ENCODE assay signal across 21 cellular contexts in genomic region chr21:31911138-31911907, GRCh38. TPM values are rescaled to one million over a fixed set of nuclear protein-coding genes. Genes with fewer than 3 reads are reported as not detected.
DNase-seq lines count a peak whose midpoint lies in the region; ATAC-seq and TF ChIP-seq lines count a peak whose summit lies in the region.
"Had no signal": no experiment of that assay in that cellular context is flagged by ENCODE, and none has a peak within 500 bp of the region (broad histone marks: within the 10 kb centered on the region; RNA-seq: fewer than 3 reads in every experiment).

No MANE protein-coding gene starts in this region.

- peak; percentile 76; the same call in 2 of the 3 replicates for ATAC-seq in RWPE2 (ENCODE audit: low read depth)
- no peak for ATAC-seq in GM21526 (IDR thresholded peaks at IDR 0.05; ENCODE audit: low FRiP score, unreplicated experiment)
- ATAC-seq: activated CD4-positive, alpha-beta T cell treated with anti-CD3 and anti-CD28 coated beads for 36 hours had no signal

- H3K27ac Mint-ChIP-seq in Calu3 (ENCODE audit: unreplicated experiment): no peak overlapping the region
- H3K27ac Mint-ChIP-seq: activated CD4-positive, alpha-beta T cell treated with anti-CD3 and anti-CD28 coated beads for 36 hours; activated naive CD4-positive, alpha-beta T cell treated with anti-CD3 and anti-CD28 coated beads for 36 hours had no signal

- no peak overlapping the region for H3K27ac ChIP-seq in RWPE2 (ENCODE audit: poor library complexity, severe bottlenecking)
- H3K27ac ChIP-seq: brain microvascular endothelial cell, dorsolateral prefrontal cortex, sigmoid colon, upper lobe of left lung had no signal

- H3K9me3 Mint-ChIP-seq in Calu3 (ENCODE audit: low read depth, unreplicated experiment): no peaks in the 10 kb centered on the region
- H3K9me3 Mint-ChIP-seq: activated naive CD4-positive, alpha-beta T cell treated with anti-CD3 and anti-CD28 coated beads for 36 hours had no signal

- H3K27me3 Mint-ChIP-seq in Calu3 (ENCODE audit: unreplicated experiment): no peaks in the 10 kb centered on the region

- TF ChIP-seq CTCF in AG09309 (IDR thresholded peaks at IDR 0.05; ENCODE audit: control insufficient read depth, insufficient read depth, low read depth, low read length, missing control alignments): no peak
- TF ChIP-seq CTCF in RWPE2 (IDR thresholded peaks at IDR 0.05; ENCODE audit: poor library complexity, severe bottlenecking): no peak
- TF ChIP-seq CTCF in foreskin fibroblast (IDR thresholded peaks at IDR 0.05; ENCODE audit: low read depth, low read length): no peak
- TF ChIP-seq CTCF in Calu3 (IDR thresholded peaks at IDR 0.05; ENCODE audit: unreplicated experiment): no peak

- H3K4me1 Mint-ChIP-seq in Calu3 (ENCODE audit: low read depth, unreplicated experiment): peaks cover 16% of the 10 kb centered on the region
- H3K4me1 Mint-ChIP-seq: activated CD4-positive, alpha-beta T cell treated with anti-CD3 and anti-CD28 coated beads for 36 hours had no signal

- CTCF ChIA-PET in Calu3 (lab: Charles Lee): no interaction called here

- H3K4me3 ChIP-seq in AG09309 (ENCODE audit: control insufficient read depth, low read depth, low read length) (no peak overlapping the region), RWPE2 (ENCODE audit: severe bottlenecking) (no peak overlapping the region), foreskin fibroblast (ENCODE audit: low read depth in 1 of 2, low read length in 2 of 2) (no peak overlapping the region)
- H3K4me3 ChIP-seq: dorsolateral prefrontal cortex, sigmoid colon, upper lobe of left lung had no signal

- no peaks in the 10 kb centered on the region for H3K4me1 ChIP-seq in RWPE2 (ENCODE audit: insufficient read depth, poor library complexity, severe bottlenecking)
- H3K4me1 ChIP-seq: upper lobe of left lung had no signal

- peaks cover 6% of the 10 kb centered on the region for H3K36me3 Mint-ChIP-seq in Calu3 (ENCODE audit: insufficient read depth, unreplicated experiment)

- H3K9me3 ChIP-seq in RWPE2 (ENCODE audit: severe bottlenecking): no peaks in the 10 kb centered on the region
- H3K9me3 ChIP-seq: sigmoid colon, upper lobe of left lung had no signal

- H3K4me3 Mint-ChIP-seq in Calu3 (ENCODE audit: low read depth, unreplicated experiment): no peak overlapping the region
- H3K4me3 Mint-ChIP-seq: activated CD4-positive, alpha-beta T cell treated with anti-CD3 and anti-CD28 coated beads for 36 hours; activated naive CD4-positive, alpha-beta T cell treated with anti-CD3 and anti-CD28 coated beads for 36 hours had no signal

- BruUV-seq in Calu3 (replicated peaks; lab: Mats Ljungman, UMichigan): no TSS peak

- no peaks in the 10 kb centered on the region for H3K36me3 ChIP-seq in RWPE2 (ENCODE audit: low read depth)
- H3K36me3 ChIP-seq: brain microvascular endothelial cell, sigmoid colon, upper lobe of left lung had no signal

- intact Hi-C loops in Calu3 (cut with micrococcal nuclease; ENCODE audit: unreplicated experiment): no loop called here

- DNase-seq in AG09309 (ENCODE audit: low read depth) (peak; percentile 83), GM03348 (ENCODE audit: low spot score) (peak; percentile 80), RWPE2 (ENCODE audit: low spot score) (no peak), foreskin fibroblast (peak; percentile 41 to 88), NCI-H510A treated with DMSO at 0.1 percent for 48 hours (lab: John Stamatoyannopoulos, UW) (no peak), Calu3 (no peak), AG08396 (ENCODE audit: low spot score) (no peak)
- DNase-seq: activated CD4-positive, alpha-beta T cell treated with anti-CD3 and anti-CD28 coated beads for 36 hours; activated naive CD4-positive, alpha-beta T cell treated with anti-CD3 and anti-CD28 coated beads for 36 hours; AML-193; brain microvascular endothelial cell; DND-41; dorsolateral prefrontal cortex; NCI-H2081; NK-92 treated with Interleukin-12 subunit alpha and Interleukin-12 subunit beta, amount 100 ng/mL, for 24 hours; SHP77; sigmoid colon; stimulated activated CD4-positive, alpha-beta T cell treated with anti-CD3 and anti-CD28 coated beads, Interleukin-4, amount 100 ng/mL, for 4 hours; upper lobe of left lung had no signal

- peaks cover 8% of the 10 kb centered on the region for H3K27me3 ChIP-seq in RWPE2 (ENCODE audit: insufficient read depth, poor library complexity, severe bottlenecking)
- H3K27me3 ChIP-seq: brain microvascular endothelial cell, sigmoid colon, upper lobe of left lung had no signal

RNA-seq across cellular contexts. Expression of gene HUNK, which starts 38.5 kb away (rescaled TPM):
- total RNA-seq in Calu3 (2022): 2.3 and 5.0 TPM in 2 replicates
- total RNA-seq: LHCN-M2 had no signal

Comparison
In these comparisons a context has a peak if more than half of its experiments do, and no peak if none do; other contexts are left out.
1. DNase-seq: peak in AG09309 (single experiment), GM03348 (single experiment) and foreskin fibroblast (2 of 2); none in RWPE2 (single experiment), NCI-H510A treated with DMSO at 0.1 percent for 48 hours (single experiment), Calu3 (single experiment) and AG08396 (single experiment).